In the genomic region with DNA sequence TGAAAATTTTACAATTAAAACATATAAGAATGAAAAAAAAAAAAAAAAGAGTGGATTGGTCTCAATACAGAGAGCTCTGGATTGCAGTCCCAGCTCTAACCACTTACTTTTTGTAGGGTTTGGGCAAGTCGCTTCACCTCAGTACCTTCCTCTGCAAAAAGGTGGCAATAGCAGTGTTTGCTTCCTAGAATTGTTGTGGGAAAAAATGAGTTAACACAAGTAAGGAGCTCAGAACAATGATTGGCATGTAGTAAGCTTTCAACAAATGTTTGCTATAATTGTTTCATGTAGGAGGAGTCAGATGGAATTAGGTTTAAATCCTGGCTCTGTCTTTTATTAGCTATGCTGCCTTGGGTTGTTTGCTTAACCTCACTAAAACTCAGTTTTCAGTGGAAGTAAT, we compare ENCODE assay signal across 20 cellular contexts.
DNase-seq lines count a peak whose midpoint lies in the region; ATAC-seq, FAIRE-seq and TF ChIP-seq lines count a peak whose summit lies in the region.
"Had no signal": no experiment of that assay in that cellular context is flagged by ENCODE, and none has a peak within 500 bp of the region (broad histone marks: within the 10 kb centered on the region; RNA-seq: fewer than 3 reads in every experiment).

No MANE protein-coding gene starts in this region.

- H3K23me2 ChIP-seq in H9 (ENCODE audit: insufficient read length, low read depth, low read length, poor library complexity, severe bottlenecking) = no peaks in the 10 kb centered on the region

- H3K27me3 ChIP-seq in H9 (ENCODE audit: insufficient read depth, low read length) (no peaks in the 10 kb centered on the region), K562 (ENCODE audit: control insufficient read depth in 2 of 2, insufficient read depth in 2 of 2, low read length in 2 of 2) (no peaks in the 10 kb centered on the region), left lung (no peaks in the 10 kb centered on the region)
- H3K27me3 ChIP-seq: neutrophil, testis had no signal

- peak overlapping the region; percentile 76 for H3K27ac ChIP-seq in 22Rv1
- no peak overlapping the region for H3K27ac ChIP-seq in H9 (ENCODE audit: insufficient read length, low read depth, low read length)
- no peak overlapping the region for H3K27ac ChIP-seq in K562 (ENCODE audit: extremely low read depth, low read depth, low read length)
- no peak overlapping the region for H3K27ac ChIP-seq in left lung
- H3K27ac ChIP-seq: neutrophil, testis had no signal

- H3K4me1 ChIP-seq in H9 (ENCODE audit: insufficient read depth, low read length) (no peaks in the 10 kb centered on the region), K562 (replicated peaks in 1 of 2; ENCODE audit: control insufficient read depth in 2 of 2, insufficient read depth in 2 of 2, low read length in 2 of 2) (peaks cover 0 to 4% of the 10 kb centered on the region in 2 experiments; a peak in 2 of 5 replicates), left lung (peaks cover 12 to 22% of the 10 kb centered on the region in 2 donors)

- H3K4me1 Mint-ChIP-seq in H9 = peaks cover 4 to 8% of the 10 kb centered on the region in 2 experiments
- H3K4me1 Mint-ChIP-seq in activated CD4-positive, alpha-beta memory T cell treated with anti-CD3 and anti-CD28 coated beads for 36 hours (ENCODE audit: low read depth) = peaks cover 23% of the 10 kb centered on the region

- no peak overlapping the region for H3K14ac ChIP-seq in H9 (ENCODE audit: insufficient read depth, low read length)

- no peak overlapping the region for H2BK12ac ChIP-seq in H9 (ENCODE audit: insufficient read length, low read depth, low read length)

- H2BK20ac ChIP-seq in H9 (ENCODE audit: low read depth, low read length, poor library complexity, severe bottlenecking) = no peak overlapping the region

- H3K36me3 ChIP-seq in K562 (ENCODE audit: control insufficient read depth, insufficient read depth, low read length) (no peaks in the 10 kb centered on the region), left lung (no peaks in the 10 kb centered on the region)
- H3K36me3 ChIP-seq: neutrophil had no signal

- H3K79me1 ChIP-seq in H9 (ENCODE audit: insufficient read depth, low read depth, low read length, poor library complexity, severe bottlenecking) = no peaks in the 10 kb centered on the region

- H4K8ac ChIP-seq in H9 (replicated peaks; ENCODE audit: insufficient read length, low read depth, low read length) = no peak overlapping the region

- ATAC-seq in K562 (0 out of 3 replicates have a peak, but pooled peaks have one; percentile 36), left lung (peak; percentile 27)
- ATAC-seq: activated T-cell treated with anti-CD3 and anti-CD28 coated beads, Interleukin-2, amount 50 U/mL, for 72 hours; stimulated activated effector memory CD8-positive, alpha-beta T cell treated with anti-CD3 and anti-CD28 coated beads, Interleukin-12 subunit alpha, Interleukin-12 subunit beta, amount 100 ng/mL, for 72 hours had no signal

- WGBS in H9 (ENCODE audit: extremely low coverage, insufficient read length, low lambda C conversion rate) = no CpG with 5 or more reads among the region's 1 CpG
- 67% methylated on average over 1 of the region's 1 CpG for WGBS in K562 (ENCODE audit: insufficient coverage, low coverage, missing lambda C conversion rate)

- H3K56ac ChIP-seq in H9 (ENCODE audit: insufficient read length, low read depth, low read length) = no peak overlapping the region

- no peaks in the 10 kb centered on the region for H3K9me3 ChIP-seq in H9 (ENCODE audit: control insufficient read depth, low read depth, low read length)
- no peaks in the 10 kb centered on the region for H3K9me3 ChIP-seq in K562 (replicated peaks; ENCODE audit: control insufficient read depth, insufficient read depth, low read depth, low read length)
- H3K9me3 ChIP-seq in left lung = no peaks in the 10 kb centered on the region
- H3K9me3 ChIP-seq: neutrophil, testis had no signal

- in situ Hi-C loops in K562 (cut with MboI) = no loop called here

- H4K20me1 ChIP-seq in H9 (ENCODE audit: control insufficient read depth, insufficient read depth, insufficient read length) = no peaks in the 10 kb centered on the region
- no peaks in the 10 kb centered on the region for H4K20me1 ChIP-seq in K562 (replicated peaks; ENCODE audit: control insufficient read depth, insufficient read depth, low read length)

- H4K5ac ChIP-seq in H9 (ENCODE audit: insufficient read length, low read depth, low read length) = no peak overlapping the region

- intact Hi-C loops in K562 (cut with micrococcal nuclease) (no loop called here), left lung (cut with DNase I) (no loop called here)
- intact Hi-C loops in activated CD4-positive, alpha-beta memory T cell treated with anti-CD3 and anti-CD28 coated beads for 36 hours (cut with micrococcal nuclease) = no loop called here

- H3K23ac ChIP-seq in H9 (ENCODE audit: insufficient read length, low read depth, low read length) = no peak overlapping the region

- no peak for TF ChIP-seq POLR2A in K562 (conservative IDR thresholded peaks at IDR 0.05)

- H3K4me3 ChIP-seq in K562 (no peak overlapping the region), left lung (no peak overlapping the region)
- H3K4me3 ChIP-seq: testis had no signal

- H2BK15ac ChIP-seq in H9 (ENCODE audit: low read depth, low read length) = no peak overlapping the region

- no peak for FAIRE-seq in K562 (lab: Jason Lieb, UNC)
- FAIRE-seq: astrocyte had no signal

- H3K9ac ChIP-seq in H9 (ENCODE audit: extremely low read depth, insufficient read length, low read length) (no peak overlapping the region), K562 (ENCODE audit: insufficient read depth in 1 of 2, low read depth in 2 of 2, low read length in 2 of 2) (no peak overlapping the region)

- no peak overlapping the region for H3K18ac ChIP-seq in H9 (ENCODE audit: insufficient read length, low read depth, low read length)

- H3K79me2 ChIP-seq in H9 (ENCODE audit: insufficient read depth, low read length) (no peaks in the 10 kb centered on the region), K562 (ENCODE audit: control insufficient read depth, insufficient read depth, low read length) (no peaks in the 10 kb centered on the region)

- H3K27ac Mint-ChIP-seq in H9 = no peak overlapping the region
- H3K27ac Mint-ChIP-seq in activated CD4-positive, alpha-beta memory T cell treated with anti-CD3 and anti-CD28 coated beads for 36 hours = no peak overlapping the region
- H3K27ac Mint-ChIP-seq: activated T-cell treated with anti-CD3 and anti-CD28 coated beads, Interleukin-2, amount 50 U/mL, for 72 hours; stimulated activated effector memory CD8-positive, alpha-beta T cell treated with anti-CD3 and anti-CD28 coated beads, Interleukin-12 subunit alpha, Interleukin-12 subunit beta, amount 100 ng/mL, for 72 hours; T-helper 2 cell treated with Interferon-gamma antibody and Interleukin-4, amounts not matched to agents 5 μg/mL and 100 μg/mL, for 36 hours had no signal

- H3K9me3 Mint-ChIP-seq in H9 = no peaks in the 10 kb centered on the region
- no peaks in the 10 kb centered on the region for H3K9me3 Mint-ChIP-seq in activated CD4-positive, alpha-beta memory T cell treated with anti-CD3 and anti-CD28 coated beads for 36 hours
- H3K9me3 Mint-ChIP-seq: activated T-cell treated with anti-CD3 and anti-CD28 coated beads, Interleukin-2, amount 50 U/mL, for 72 hours; CD8-positive, alpha-beta memory T cell; stimulated activated effector memory CD8-positive, alpha-beta T cell treated with anti-CD3 and anti-CD28 coated beads, Interleukin-12 subunit alpha, Interleukin-12 subunit beta, amount 100 ng/mL, for 72 hours; T-helper 2 cell treated with Interferon-gamma antibody and Interleukin-4, amounts not matched to agents 5 μg/mL and 100 μg/mL, for 36 hours had no signal

- no peak overlapping the region for H3T11ph ChIP-seq in H9 (ENCODE audit: low read length)

- CTCF ChIA-PET in K562 (lab: Yijun Ruan, JAX; ENCODE audit: low intra/inter-chr PET ratio) = no interaction called here
- CTCF ChIA-PET in activated CD4-positive, alpha-beta memory T cell treated with anti-CD3 and anti-CD28 coated beads for 36 hours (lab: Charles Lee) = no interaction called here

- no TSS peak for BruUV-seq in K562 (replicated peaks; lab: Mats Ljungman, UMichigan)

- no peak for TF ChIP-seq EP300 in K562 (IDR thresholded peaks at IDR 0.05; ENCODE audit: low read length)

- no peak for TF ChIP-seq CTCF in 22Rv1 (IDR thresholded peaks at IDR 0.05)
- peak; percentile 24; the same call in 1 of the 3 replicates for TF ChIP-seq CTCF in H9 (conservative IDR thresholded peaks at IDR 0.05)
- TF ChIP-seq CTCF in K562 (IDR thresholded peaks at IDR 0.05 in 2 of 3, conservative IDR thresholded peaks at IDR 0.05 in 1 of 3; ENCODE audit: insufficient read depth in 2 of 3, low read depth in 1 of 3, low read length in 3 of 3) = no peak
- no peak for TF ChIP-seq CTCF in left lung (IDR thresholded peaks at IDR 0.05)

- H4K91ac ChIP-seq in H9 (ENCODE audit: insufficient read length, low read depth, low read length) = no peak overlapping the region

- no peak for TF ChIP-seq RAD21 in K562 (CRISPR knock-in tag; conservative IDR thresholded peaks at IDR 0.05 in 1 of 2, IDR thresholded peaks at IDR 0.05 in 1 of 2)

- H2BK120ac ChIP-seq in H9 (ENCODE audit: low read depth, low read length, poor library complexity, severe bottlenecking) = no peak overlapping the region

- no peak overlapping the region for H2BK5ac ChIP-seq in H9 (ENCODE audit: insufficient read length, low read length)

- H3K4me3 Mint-ChIP-seq in H9 = no peak overlapping the region
- H3K4me3 Mint-ChIP-seq in activated CD4-positive, alpha-beta memory T cell treated with anti-CD3 and anti-CD28 coated beads for 36 hours = no peak overlapping the region
- H3K4me3 Mint-ChIP-seq: activated T-cell treated with anti-CD3 and anti-CD28 coated beads, Interleukin-2, amount 50 U/mL, for 72 hours; stimulated activated effector memory CD8-positive, alpha-beta T cell treated with anti-CD3 and anti-CD28 coated beads, Interleukin-12 subunit alpha, Interleukin-12 subunit beta, amount 100 ng/mL, for 72 hours; T-helper 2 cell treated with Interferon-gamma antibody and Interleukin-4, amounts not matched to agents 5 μg/mL and 100 μg/mL, for 36 hours had no signal

- POLR2A ChIA-PET in K562 (lab: Yijun Ruan, JAX) = interaction anchor here (0.9 kb wide), 1 partner anchor 9 kb away, joined by 3 read pairs; no protein-coding TSS in a partner anchor
- POLR2A ChIA-PET in activated CD4-positive, alpha-beta memory T cell treated with anti-CD3 and anti-CD28 coated beads for 36 hours (lab: Charles Lee) = no interaction called here

- no peaks in the 10 kb centered on the region for H3K36me3 Mint-ChIP-seq in H9 (ENCODE audit: insufficient read depth in 1 of 3, low read depth in 3 of 3)
- H3K36me3 Mint-ChIP-seq in activated CD4-positive, alpha-beta memory T cell treated with anti-CD3 and anti-CD28 coated beads for 36 hours = no peaks in the 10 kb centered on the region
- H3K36me3 Mint-ChIP-seq: stimulated activated effector memory CD8-positive, alpha-beta T cell treated with anti-CD3 and anti-CD28 coated beads, Interleukin-12 subunit alpha, Interleukin-12 subunit beta, amount 100 ng/mL, for 72 hours had no signal

- no peaks in the 10 kb centered on the region for H3K27me3 Mint-ChIP-seq in H9 (ENCODE audit: low read depth)
- no peaks in the 10 kb centered on the region for H3K27me3 Mint-ChIP-seq in activated CD4-positive, alpha-beta memory T cell treated with anti-CD3 and anti-CD28 coated beads for 36 hours
- H3K27me3 Mint-ChIP-seq: CD8-positive, alpha-beta memory T cell had no signal

- H2AFZ ChIP-seq in H9 (ENCODE audit: low read length) = no peak overlapping the region
- H2AFZ ChIP-seq in K562 (ENCODE audit: low read depth, low read length) = no peak overlapping the region

- DNase-seq in H9 (no peak), K562 (ENCODE audit: extremely low read depth in 1 of 4, low spot score in 3 of 4) (no peak), left lung (no peak), AG08395 (ENCODE audit: low spot score) (no peak), GDM1 (lab: John Stamatoyannopoulos, UW) (no peak)
- DNase-seq in activated CD4-positive, alpha-beta memory T cell treated with anti-CD3 and anti-CD28 coated beads for 36 hours = no peak
- DNase-seq: activated naive CD4-positive, alpha-beta T cell treated with anti-CD3 and anti-CD28 coated beads, Interleukin-2, amount 50 U/mL, for 16 hours; activated T-cell treated with anti-CD3 and anti-CD28 coated beads, Interleukin-2, amount 50 U/mL, for 72 hours; CD8-positive, alpha-beta memory T cell; DMS79 treated with DMSO at 0.1 percent for 48 hours; KG1; NCI-H2107; NCI-H524 treated with DMSO at 0.1 percent for 48 hours; OCI-M1; testis had no signal

- H2AK5ac ChIP-seq in H9 (ENCODE audit: insufficient read length, low read length) = no peak overlapping the region

- H3K4me2 ChIP-seq in H9 (ENCODE audit: insufficient read depth, insufficient read length, low read length) = no peak overlapping the region
- no peak overlapping the region for H3K4me2 ChIP-seq in K562 (ENCODE audit: insufficient read depth, low read length)

- H3K9me1 ChIP-seq in K562 (ENCODE audit: control insufficient read depth, insufficient read depth, low read length) = no peaks in the 10 kb centered on the region

- no peak overlapping the region for H3K4ac ChIP-seq in H9 (ENCODE audit: low read depth, low read length)
